1 cellular context compared by ENCODE assay signal in the genomic region with DNA sequence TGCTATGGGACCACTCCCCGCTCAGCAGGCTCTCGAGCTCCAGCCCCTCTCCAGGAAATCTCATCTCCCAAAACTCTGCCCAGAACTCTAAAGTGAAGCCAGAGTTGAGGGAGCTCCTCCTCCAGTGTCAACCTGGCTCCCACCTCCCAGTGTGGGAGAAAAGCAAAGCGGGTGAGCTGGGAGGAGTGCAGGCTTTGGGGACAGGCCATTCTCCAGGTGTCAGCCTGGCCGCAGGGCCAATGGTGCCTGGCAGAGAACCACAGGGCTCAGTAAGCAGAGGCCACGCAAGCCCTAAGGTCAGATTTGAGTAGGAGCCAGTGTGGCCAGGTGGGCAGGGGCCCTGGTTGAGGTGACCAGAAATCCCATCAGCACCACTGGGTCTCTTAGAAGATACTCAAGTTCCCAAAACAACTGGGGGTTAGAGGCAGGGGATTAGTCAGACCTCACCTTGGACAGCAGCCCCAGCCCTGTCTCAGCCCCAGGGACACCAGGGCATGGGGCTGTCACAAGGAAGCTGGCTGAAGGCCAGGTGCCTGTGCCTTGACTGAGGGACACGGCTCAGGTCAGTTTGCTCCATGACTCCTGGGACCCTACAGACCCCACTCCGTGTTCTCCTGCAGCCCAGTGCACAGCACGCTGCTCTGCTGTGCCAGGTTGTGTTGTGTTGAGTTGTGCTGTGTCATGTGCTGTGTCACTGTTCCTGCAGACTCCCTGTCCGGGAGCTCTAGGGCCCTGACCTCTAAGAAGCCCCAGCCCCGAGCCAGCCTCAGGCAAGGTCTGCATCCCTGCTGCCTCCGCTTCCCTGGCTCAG.
TF ChIP-seq lines count a peak whose summit lies in the region.

No MANE protein-coding gene starts in this region.

TF ChIP-seq in HEK293, 187 proteins besides CTCF, POLR2A, EP300 and RAD21:
- no peak for TF ChIP-seq ZNF585B (tag by site-specific recombination; IDR thresholded peaks at IDR 0.05)
- TF ChIP-seq, protein P1, sequence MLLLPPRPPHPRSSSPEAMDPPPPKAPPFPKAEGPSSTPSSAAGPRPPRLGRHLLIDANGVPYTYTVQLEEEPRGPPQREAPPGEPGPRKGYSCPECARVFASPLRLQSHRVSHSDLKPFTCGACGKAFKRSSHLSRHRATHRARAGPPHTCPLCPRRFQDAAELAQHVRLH (tag by site-specific recombination; IDR thresholded peaks at IDR 0.05) = no peak
- TF ChIP-seq, protein P2, sequence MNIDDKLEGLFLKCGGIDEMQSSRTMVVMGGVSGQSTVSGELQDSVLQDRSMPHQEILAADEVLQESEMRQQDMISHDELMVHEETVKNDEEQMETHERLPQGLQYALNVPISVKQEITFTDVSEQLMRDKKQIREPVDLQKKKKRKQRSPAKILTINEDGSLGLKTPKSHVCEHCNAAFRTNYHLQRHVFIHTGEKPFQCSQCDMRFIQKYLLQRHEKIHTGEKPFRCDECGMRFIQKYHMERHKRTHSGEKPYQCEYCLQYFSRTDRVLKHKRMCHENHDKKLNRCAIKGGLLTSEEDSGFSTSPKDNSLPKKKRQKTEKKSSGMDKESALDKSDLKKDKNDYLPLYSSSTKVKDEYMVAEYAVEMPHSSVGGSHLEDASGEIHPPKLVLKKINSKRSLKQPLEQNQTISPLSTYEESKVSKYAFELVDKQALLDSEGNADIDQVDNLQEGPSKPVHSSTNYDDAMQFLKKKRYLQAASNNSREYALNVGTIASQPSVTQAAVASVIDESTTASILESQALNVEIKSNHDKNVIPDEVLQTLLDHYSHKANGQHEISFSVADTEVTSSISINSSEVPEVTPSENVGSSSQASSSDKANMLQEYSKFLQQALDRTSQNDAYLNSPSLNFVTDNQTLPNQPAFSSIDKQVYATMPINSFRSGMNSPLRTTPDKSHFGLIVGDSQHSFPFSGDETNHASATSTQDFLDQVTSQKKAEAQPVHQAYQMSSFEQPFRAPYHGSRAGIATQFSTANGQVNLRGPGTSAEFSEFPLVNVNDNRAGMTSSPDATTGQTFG (tag by site-specific recombination; IDR thresholded peaks at IDR 0.05; ENCODE audit: borderline replicate concordance) = 0 out of 2 replicates have a peak, but pooled peaks have one; percentile 9
- TF ChIP-seq, protein P3, sequence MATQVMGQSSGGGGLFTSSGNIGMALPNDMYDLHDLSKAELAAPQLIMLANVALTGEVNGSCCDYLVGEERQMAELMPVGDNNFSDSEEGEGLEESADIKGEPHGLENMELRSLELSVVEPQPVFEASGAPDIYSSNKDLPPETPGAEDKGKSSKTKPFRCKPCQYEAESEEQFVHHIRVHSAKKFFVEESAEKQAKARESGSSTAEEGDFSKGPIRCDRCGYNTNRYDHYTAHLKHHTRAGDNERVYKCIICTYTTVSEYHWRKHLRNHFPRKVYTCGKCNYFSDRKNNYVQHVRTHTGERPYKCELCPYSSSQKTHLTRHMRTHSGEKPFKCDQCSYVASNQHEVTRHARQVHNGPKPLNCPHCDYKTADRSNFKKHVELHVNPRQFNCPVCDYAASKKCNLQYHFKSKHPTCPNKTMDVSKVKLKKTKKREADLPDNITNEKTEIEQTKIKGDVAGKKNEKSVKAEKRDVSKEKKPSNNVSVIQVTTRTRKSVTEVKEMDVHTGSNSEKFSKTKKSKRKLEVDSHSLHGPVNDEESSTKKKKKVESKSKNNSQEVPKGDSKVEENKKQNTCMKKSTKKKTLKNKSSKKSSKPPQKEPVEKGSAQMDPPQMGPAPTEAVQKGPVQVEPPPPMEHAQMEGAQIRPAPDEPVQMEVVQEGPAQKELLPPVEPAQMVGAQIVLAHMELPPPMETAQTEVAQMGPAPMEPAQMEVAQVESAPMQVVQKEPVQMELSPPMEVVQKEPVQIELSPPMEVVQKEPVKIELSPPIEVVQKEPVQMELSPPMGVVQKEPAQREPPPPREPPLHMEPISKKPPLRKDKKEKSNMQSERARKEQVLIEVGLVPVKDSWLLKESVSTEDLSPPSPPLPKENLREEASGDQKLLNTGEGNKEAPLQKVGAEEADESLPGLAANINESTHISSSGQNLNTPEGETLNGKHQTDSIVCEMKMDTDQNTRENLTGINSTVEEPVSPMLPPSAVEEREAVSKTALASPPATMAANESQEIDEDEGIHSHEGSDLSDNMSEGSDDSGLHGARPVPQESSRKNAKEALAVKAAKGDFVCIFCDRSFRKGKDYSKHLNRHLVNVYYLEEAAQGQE (tag by site-specific recombination; IDR thresholded peaks at IDR 0.05) = peak; percentile 91
- no peak for TF ChIP-seq ZNF391 (tag by site-specific recombination; IDR thresholded peaks at IDR 0.05; ENCODE audit: borderline replicate concordance, low read depth)
- TF ChIP-seq ZNF214 (tag by site-specific recombination; IDR thresholded peaks at IDR 0.05; ENCODE audit: borderline replicate concordance) = no peak
- TF ChIP-seq ZNF677 (tag by site-specific recombination; IDR thresholded peaks at IDR 0.05) = no peak
